Comparison of ENCODE assay signal across 7 cellular contexts in the genomic region with DNA sequence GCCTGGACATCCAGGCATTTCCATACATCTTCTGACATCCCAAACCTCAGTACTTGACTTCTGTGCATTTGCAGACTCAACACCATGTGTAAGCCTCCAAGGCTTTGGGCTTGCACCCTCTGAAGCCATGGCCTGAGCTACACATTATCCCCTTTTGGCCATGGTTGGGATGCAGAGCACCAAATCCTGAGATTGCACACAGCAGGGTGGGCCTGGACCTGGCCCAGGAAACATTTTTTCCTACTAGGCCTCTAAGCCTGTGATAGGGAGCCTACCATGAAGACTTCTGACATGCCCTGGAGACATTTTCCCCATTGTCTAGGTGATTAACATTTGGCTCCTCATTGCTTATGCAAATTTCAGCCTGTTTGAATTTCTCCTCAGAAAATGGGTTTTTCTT.
"Had no signal": no experiment of that assay in that cellular context is flagged by ENCODE, and none has a peak within 500 bp of the region (broad histone marks: within the 10 kb centered on the region; RNA-seq: fewer than 3 reads in every experiment).

No MANE protein-coding gene starts in this region.

- H3K4me2 ChIP-seq: KMS-11 had no signal

- H3K27ac ChIP-seq: HL-60, KMS-11 had no signal

- H3K4me3 ChIP-seq: K562 had no signal

- H3K9ac ChIP-seq: KMS-11 had no signal

- DNase-seq: IMR-90, KBM-7, KG1 had no signal

- ATAC-seq: HepG2, K562 had no signal
